1 cellular context compared by ENCODE assay signal in genomic region chr18:44896817-44897216, GRCh38.
TF ChIP-seq lines count a peak whose summit lies in the region.

No MANE protein-coding gene starts in this region.

TF ChIP-seq in GM23338, 12 proteins besides CTCF, POLR2A, EP300 and RAD21 (continued from another document):
- TF ChIP-seq ZNF462 (CRISPR knock-in tag; IDR thresholded peaks at IDR 0.05) (no peak), ZNF114 (CRISPR knock-in tag; IDR thresholded peaks at IDR 0.05) (no peak), CREB1 (CRISPR knock-in tag; IDR thresholded peaks at IDR 0.05; ENCODE audit: low read depth) (no peak), EZH2phosphoT487 (IDR thresholded peaks at IDR 0.05; ENCODE audit: unreplicated experiment) (no peak), POLR2AphosphoS5 (IDR thresholded peaks at IDR 0.05; ENCODE audit: low read depth) (no peak), EZH2 (IDR thresholded peaks at IDR 0.05; ENCODE audit: low read depth, unreplicated experiment) (no peak), ZNF331 (CRISPR knock-in tag; IDR thresholded peaks at IDR 0.05; ENCODE audit: low read depth) (no peak), JUNB (IDR thresholded peaks at IDR 0.05; ENCODE audit: unreplicated experiment) (no peak), REST (IDR thresholded peaks at IDR 0.05; ENCODE audit: unreplicated experiment) (no peak), STAT1 (IDR thresholded peaks at IDR 0.05; ENCODE audit: unreplicated experiment) (no peak)
- TF ChIP-seq, protein P1, sequence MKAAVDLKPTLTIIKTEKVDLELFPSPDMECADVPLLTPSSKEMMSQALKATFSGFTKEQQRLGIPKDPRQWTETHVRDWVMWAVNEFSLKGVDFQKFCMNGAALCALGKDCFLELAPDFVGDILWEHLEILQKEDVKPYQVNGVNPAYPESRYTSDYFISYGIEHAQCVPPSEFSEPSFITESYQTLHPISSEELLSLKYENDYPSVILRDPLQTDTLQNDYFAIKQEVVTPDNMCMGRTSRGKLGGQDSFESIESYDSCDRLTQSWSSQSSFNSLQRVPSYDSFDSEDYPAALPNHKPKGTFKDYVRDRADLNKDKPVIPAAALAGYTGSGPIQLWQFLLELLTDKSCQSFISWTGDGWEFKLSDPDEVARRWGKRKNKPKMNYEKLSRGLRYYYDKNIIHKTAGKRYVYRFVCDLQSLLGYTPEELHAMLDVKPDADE (IDR thresholded peaks at IDR 0.05), result no peak
